1 cellular context compared by ENCODE assay signal in genomic region chr6:138772596-138773176, GRCh38.
TF ChIP-seq lines count a peak whose summit lies in the region.

No MANE protein-coding gene starts in this region.

TF ChIP-seq in HepG2, 621 proteins besides CTCF, POLR2A, EP300 and RAD21:
- TF ChIP-seq TIGD3 (CRISPR knock-in tag; IDR thresholded peaks at IDR 0.05; ENCODE audit: borderline replicate concordance) (0 out of 2 replicates have a peak, but pooled peaks have one; percentile 10), ZNF275 (CRISPR knock-in tag; IDR thresholded peaks at IDR 0.05; ENCODE audit: borderline replicate concordance) (no peak), MLXIP (CRISPR knock-in tag; IDR thresholded peaks at IDR 0.05; ENCODE audit: borderline replicate concordance) (0 out of 2 replicates have a peak, but pooled peaks have one; percentile 13), PBX2 (CRISPR knock-in tag; IDR thresholded peaks at IDR 0.05) (no peak), GLMP (CRISPR knock-in tag; IDR thresholded peaks at IDR 0.05; ENCODE audit: borderline replicate concordance) (no peak), ZNF343 (CRISPR knock-in tag; IDR thresholded peaks at IDR 0.05) (no peak), ZFYVE20 (CRISPR knock-in tag; IDR thresholded peaks at IDR 0.05; ENCODE audit: borderline replicate concordance, low read depth) (no peak)
